ENCODE assay signal across 8 cellular contexts in genomic region chr10:133394801-133395221, GRCh38. TPM values are rescaled to one million over a fixed set of nuclear protein-coding genes. Genes with fewer than 3 reads are reported as not detected.
DNase-seq lines count a peak whose midpoint lies in the region; ATAC-seq and TF ChIP-seq lines count a peak whose summit lies in the region.

No MANE protein-coding gene starts in this region.

- no peak for TF ChIP-seq POLR2A in heart left ventricle (IDR thresholded peaks at IDR 0.05)
- no peak for TF ChIP-seq POLR2A in body of pancreas (IDR thresholded peaks at IDR 0.05)
- no peak for TF ChIP-seq POLR2A in uterus (IDR thresholded peaks at IDR 0.05)

- H3K4me3 ChIP-seq in heart left ventricle (peak overlapping the region; percentile 69 to 98 (median 84)), body of pancreas (peak overlapping the region; percentile 82 to 94), lung (peak overlapping the region; percentile 77), uterus (peak overlapping the region; percentile 61 to 82)

- ATAC-seq in heart left ventricle (no peak), Right ventricle myocardium inferior (no peak), body of pancreas (no peak), lung (ENCODE audit: insufficient read depth, low FRiP score) (no peak)

- peaks cover 0 to 42% (median 37%) of the 10 kb centered on the region in 9 donors for H3K36me3 ChIP-seq in heart left ventricle
- peaks cover 2 to 5% of the 10 kb centered on the region in 2 donors for H3K36me3 ChIP-seq in body of pancreas (replicated peaks in 1 of 2; ENCODE audit: insufficient read depth in 1 of 2, low read depth in 2 of 2)
- peaks cover 3 to 22% of the 10 kb centered on the region in 2 donors for H3K36me3 ChIP-seq in lung (ENCODE audit: control insufficient read depth in 2 of 2, insufficient read depth in 2 of 2, low read length in 2 of 2)
- H3K36me3 ChIP-seq in uterus, result no peaks in the 10 kb centered on the region

- DNase-seq in heart left ventricle (no peak), Right ventricle myocardium inferior (ENCODE audit: missing footprints) (no peak), body of pancreas (no peak), lung (ENCODE audit: low spot score) (no peak), uterus (no peak), NCI-H226 (no peak), HT-29 (ENCODE audit: low spot score) (no peak)
- DNase-seq in activated CD4-positive, CD25-positive, alpha-beta regulatory T cell treated with anti-CD3 and anti-CD28 coated beads, Interleukin-2, amount 50 U/mL, for 72 hours, result no peak

- 29 to 41% (median 32%) methylated on average over 21 of the region's 21 CpGs for WGBS in heart left ventricle, 4 donors
- 23 to 27% methylated on average over 21 of the region's 21 CpGs for WGBS in body of pancreas, 2 donors
- WGBS in lung, 2 donors, result 30 to 35% methylated on average over 21 of the region's 21 CpGs

- H3K9me3 ChIP-seq in heart left ventricle, result no peaks in the 10 kb centered on the region
- H3K9me3 ChIP-seq in body of pancreas, result no peaks in the 10 kb centered on the region
- no peaks in the 10 kb centered on the region for H3K9me3 ChIP-seq in lung (ENCODE audit: control insufficient read depth in 2 of 2, insufficient read depth in 1 of 2, low read length in 1 of 2)
- H3K9me3 ChIP-seq in uterus, result no peaks in the 10 kb centered on the region

- intact Hi-C loops in heart left ventricle (cut with DNase I) (loop anchor here in 1 of 10 donors (5.0 kb wide), 1 partner anchor 88 kb away; the partner anchor contains the start of genes TUBGCP2 and ZNF511), Right ventricle myocardium inferior (cut with DNase I) (no loop called here), body of pancreas (cut with DNase I) (no loop called here), uterus (cut with DNase I; ENCODE audit: low total_unique reads) (no loop called here)

- H3K27me3 ChIP-seq in heart left ventricle (no peaks in the 10 kb centered on the region), body of pancreas (no peaks in the 10 kb centered on the region), lung (ENCODE audit: control insufficient read depth, insufficient read depth) (no peaks in the 10 kb centered on the region), uterus (no peaks in the 10 kb centered on the region)

- TF ChIP-seq CTCF in heart left ventricle (IDR thresholded peaks at IDR 0.05) (no peak), body of pancreas (IDR thresholded peaks at IDR 0.05) (no peak), lung (IDR thresholded peaks at IDR 0.05; ENCODE audit: control extremely low read depth, extremely low read depth) (no peak), uterus (IDR thresholded peaks at IDR 0.05) (no peak)

- H3K27ac ChIP-seq in heart left ventricle (peak overlapping the region; percentile 53 to 92 (median 88)), body of pancreas (peak overlapping the region in 3 of 4 donors; percentile 75 to 87 (median 85)), lung (ENCODE audit: low read depth in 1 of 2, low read length in 1 of 2) (peak overlapping the region in 1 of 2 donors; percentile 85), uterus (peak overlapping the region; percentile 63 to 64)

- peaks cover 0 to 38% (median 10%) of the 10 kb centered on the region in 12 donors for H3K4me1 ChIP-seq in heart left ventricle
- peaks cover 16% of the 10 kb centered on the region for H3K4me1 ChIP-seq in body of pancreas
- H3K4me1 ChIP-seq in lung (ENCODE audit: control insufficient read depth in 2 of 2, insufficient read depth in 2 of 2, low read length in 2 of 2), result peaks cover 0 to 8% of the 10 kb centered on the region in 2 donors
- peaks cover 0 to 8% of the 10 kb centered on the region in 2 donors for H3K4me1 ChIP-seq in uterus

RNA-seq across cellular contexts. Expression of gene MTG1, which starts 0.9 kb away (rescaled TPM):
- total RNA-seq in heart left ventricle (10 to 100 TPM; 11.6 to 29.5 (median 18.1) TPM), Right ventricle myocardium inferior (17.8 TPM), body of pancreas (10 to 100 TPM; 22.8 to 83.7 TPM), lung (10 to 100 TPM; 36.4 to 51.8 TPM), uterus (10 to 100 TPM; 14.6 to 50.1 (median 32.6) TPM)
- polyA plus RNA-seq in heart left ventricle (10 to 100 TPM; 24.8 to 34.2 TPM), lung (10 to 100 TPM; 44.4 to 44.7 TPM)
- 44.3 and 56.9 TPM in 2 replicates for total RNA-seq in HT-29 (2014; rRNA removed; shearing (Covaris generic))

RNA-seq across cellular contexts. Expression of gene PAOX, which starts 15.7 kb away (rescaled TPM):
- total RNA-seq in heart left ventricle (1 to 10 TPM; 2.1 to 7.3 (median 3.4) TPM), Right ventricle myocardium inferior (3.5 TPM), body of pancreas (1 to 10 TPM; 8.3 to 9.6 TPM), lung (1 to 10 TPM; 6.9 to 7.0 TPM), uterus (1 to 10 TPM; 2.0 to 9.3 (median 6.7) TPM)
- polyA plus RNA-seq in heart left ventricle (1 to 10 TPM; 2.9 to 4.7 TPM), lung (1 to 10 TPM; 4.4 to 6.3 TPM)
- total RNA-seq in HT-29 (2014; rRNA removed; shearing (Covaris generic)), result 4.7 and 5.6 TPM in 2 replicates

RNA-seq across cellular contexts. Expression of gene ECHS1, which starts 21.7 kb away (rescaled TPM):
- total RNA-seq in heart left ventricle, result 100 to 1,000 TPM; 148 to 303 (median 201) TPM
- polyA plus RNA-seq in heart left ventricle, result 100 to 1,000 TPM; 132 to 217 TPM
- 224 TPM for total RNA-seq in Right ventricle myocardium inferior
- total RNA-seq in body of pancreas, result 10 to 100 TPM; 44.4 to 71.9 TPM
- 10 to 100 TPM; 44.5 to 82.4 TPM for total RNA-seq in lung
- 10 to 100 TPM; 71.1 to 83.9 TPM for polyA plus RNA-seq in lung
- total RNA-seq in uterus, result 10 to 100 TPM; 28.2 to 48.8 (median 45.1) TPM
- 160 and 179 TPM in 2 replicates for total RNA-seq in HT-29 (2014; rRNA removed; shearing (Covaris generic))

RNA-seq across cellular contexts. Expression of gene SPRN, which starts 29.6 kb away (rescaled TPM):
- total RNA-seq in heart left ventricle (under 1 TPM in 3 of 9 donors, not detected in 6; 0.11 to 0.25 (median 0.13) TPM), Right ventricle myocardium inferior (not detected), body of pancreas (not detected), lung (under 1 TPM; 0.15 to 0.34 TPM), uterus (under 1 TPM in 1 of 4 donors, not detected in 3; 0.62 TPM)
- polyA plus RNA-seq in heart left ventricle (under 1 TPM; 0.04 to 0.11 TPM), lung (under 1 TPM; 0.11 to 0.16 TPM)
- total RNA-seq in HT-29 (2014; rRNA removed; shearing (Covaris generic)), result not detected in 2 replicates

RNA-seq across cellular contexts. Expression of gene FUOM, which starts 37.0 kb away (rescaled TPM):
- 10 to 100 TPM in 2 of 9 donors, 1 to 10 TPM in 7; 4.3 to 24.1 (median 8.0) TPM for total RNA-seq in heart left ventricle
- polyA plus RNA-seq in heart left ventricle, result 10 to 100 TPM in 1 of 2 donors, 1 to 10 TPM in 1; 8.6 to 16.0 TPM
- total RNA-seq in Right ventricle myocardium inferior, result 7.9 TPM
- 10 to 100 TPM; 12.5 to 16.1 TPM for total RNA-seq in body of pancreas
- total RNA-seq in lung, result 10 to 100 TPM in 1 of 2 donors, 1 to 10 TPM in 1; 8.4 to 32.5 TPM
- 10 to 100 TPM; 35.8 to 41.4 TPM for polyA plus RNA-seq in lung
- 10 to 100 TPM in 1 of 4 donors, 1 to 10 TPM in 2, not detected in 1; 2.6 to 13.8 (median 2.9) TPM for total RNA-seq in uterus
- total RNA-seq in HT-29 (2014; rRNA removed; shearing (Covaris generic)), result 59.7 and 60.8 TPM in 2 replicates
